ENCODE assay signal across 8 cellular contexts in the genomic region with DNA sequence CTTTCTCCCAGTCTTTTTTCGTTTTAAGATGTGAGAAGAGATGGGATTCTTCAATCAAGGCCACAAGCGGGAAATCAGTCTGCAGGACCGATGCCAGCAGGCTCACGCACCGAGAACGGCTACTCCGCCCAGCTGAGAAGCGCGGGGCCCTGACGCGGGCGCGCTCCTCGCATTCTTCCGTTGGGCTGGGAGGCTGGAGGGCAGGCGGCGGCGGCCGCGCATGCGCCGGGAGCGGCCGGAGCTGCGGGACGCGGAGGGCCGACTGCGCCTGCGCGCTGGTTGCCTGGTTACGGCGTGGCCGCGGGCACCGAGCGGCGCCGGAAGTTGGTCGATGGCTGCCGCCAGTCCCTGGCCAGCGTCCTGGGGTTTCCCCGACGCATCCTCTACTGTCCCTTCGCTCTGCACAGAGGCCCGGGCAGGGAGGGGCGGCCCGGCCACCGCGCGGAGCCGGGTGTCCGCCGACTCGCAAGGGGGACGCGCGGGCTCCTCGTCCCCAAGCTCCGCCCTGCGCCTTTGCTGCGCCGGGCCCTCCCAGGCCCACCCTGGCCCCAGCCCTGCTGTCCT. TPM values are rescaled to one million over a fixed set of nuclear protein-coding genes. Genes with fewer than 3 reads are reported as not detected.
DNase-seq lines count a peak whose midpoint lies in the region; ATAC-seq and TF ChIP-seq lines count a peak whose summit lies in the region.

No MANE protein-coding gene starts in this region.

- H3K27ac ChIP-seq in esophagus muscularis mucosa (replicated peaks in 1 of 4) (peak overlapping the region; percentile 91 to 100 (median 98)), muscle layer of duodenum (ENCODE audit: low read length) (peak overlapping the region; percentile 96)

- ATAC-seq in GM21619 (IDR thresholded peaks at IDR 0.05; ENCODE audit: unreplicated experiment) = peak; percentile 52
- ATAC-seq in activated T-cell treated with anti-CD3 and anti-CD28 coated beads, Interleukin-2, amount 50 U/mL, for 4 hours = peak; percentile 66 to 71

- intact Hi-C loops in esophagus muscularis mucosa (cut with DNase I) = loop anchor here (10.0 kb wide), 1 partner anchor 211 kb away; no protein-coding TSS in a partner anchor

- peak overlapping the region; percentile 90 to 98 (median 98) for H3K27ac Mint-ChIP-seq in IgD-negative memory B cell

- 0% methylated on average over 2 of the region's 63 CpGs for WGBS in esophagus muscularis mucosa

- TF ChIP-seq EP300 in esophagus muscularis mucosa (IDR thresholded peaks at IDR 0.05) = no peak

- H3K36me3 ChIP-seq in esophagus muscularis mucosa = peaks cover 0 to 13% (median 9%) of the 10 kb centered on the region in 4 donors
- peaks cover 0 to 9% of the 10 kb centered on the region in 2 donors for H3K36me3 ChIP-seq in muscle layer of duodenum (ENCODE audit: control insufficient read depth in 1 of 2, insufficient read depth in 2 of 2, low read length in 2 of 2)

- H3K27me3 ChIP-seq in esophagus muscularis mucosa (no peaks in the 10 kb centered on the region), muscle layer of duodenum (ENCODE audit: low read depth, low read length) (no peaks in the 10 kb centered on the region)

- H3K4me3 Mint-ChIP-seq in IgD-negative memory B cell = peak overlapping the region; percentile 91 to 99 (median 96)
- peak overlapping the region; percentile 88 for H3K4me3 Mint-ChIP-seq in activated T-cell treated with anti-CD3 and anti-CD28 coated beads, Interleukin-2, amount 50 U/mL, for 4 hours

- H3K4me1 Mint-ChIP-seq in IgD-negative memory B cell = peaks cover 18 to 26% (median 20%) of the 10 kb centered on the region in 3 donors
- peaks cover 32% of the 10 kb centered on the region for H3K4me1 Mint-ChIP-seq in activated T-cell treated with anti-CD3 and anti-CD28 coated beads, Interleukin-2, amount 50 U/mL, for 4 hours (ENCODE audit: low read depth)

- H3K36me3 Mint-ChIP-seq in IgD-negative memory B cell = no peaks in the 10 kb centered on the region
- peaks cover 5% of the 10 kb centered on the region for H3K36me3 Mint-ChIP-seq in activated T-cell treated with anti-CD3 and anti-CD28 coated beads, Interleukin-2, amount 50 U/mL, for 4 hours (ENCODE audit: insufficient read depth)

- no peaks in the 10 kb centered on the region for H3K9me3 Mint-ChIP-seq in IgD-negative memory B cell
- H3K9me3 Mint-ChIP-seq in activated T-cell treated with anti-CD3 and anti-CD28 coated beads, Interleukin-2, amount 50 U/mL, for 4 hours = no peaks in the 10 kb centered on the region

- H3K4me1 ChIP-seq in esophagus muscularis mucosa = peaks cover 26 to 50% (median 46%) of the 10 kb centered on the region in 4 donors
- H3K4me1 ChIP-seq in muscle layer of duodenum (ENCODE audit: control insufficient read depth in 1 of 2, insufficient read depth in 2 of 2, low read length in 2 of 2) = peaks cover 6 to 28% of the 10 kb centered on the region in 2 donors

- TF ChIP-seq POLR2A in esophagus muscularis mucosa (IDR thresholded peaks at IDR 0.05; ENCODE audit: low read depth) = no peak

- peak overlapping the region; percentile 67 to 99 (median 81) for H3K4me3 ChIP-seq in esophagus muscularis mucosa
- peak overlapping the region; percentile 57 to 78 for H3K4me3 ChIP-seq in muscle layer of duodenum (ENCODE audit: low read depth in 1 of 2, low read length in 2 of 2)

- no peaks in the 10 kb centered on the region for H3K27me3 Mint-ChIP-seq in IgD-negative memory B cell
- no peaks in the 10 kb centered on the region for H3K27me3 Mint-ChIP-seq in activated T-cell treated with anti-CD3 and anti-CD28 coated beads, Interleukin-2, amount 50 U/mL, for 4 hours (ENCODE audit: low read depth)

- H3K9me3 ChIP-seq in esophagus muscularis mucosa (no peaks in the 10 kb centered on the region), muscle layer of duodenum (ENCODE audit: control insufficient read depth in 1 of 2, low read length in 2 of 2) (no peaks in the 10 kb centered on the region)

- no peak for TF ChIP-seq CTCF in esophagus muscularis mucosa (IDR thresholded peaks at IDR 0.05)

- DNase-seq in DMS53 treated with DMSO at 0.1 percent for 48 hours (lab: John Stamatoyannopoulos, UW; ENCODE audit: unreplicated experiment) (peak; percentile 75), OCI-M2 (lab: John Stamatoyannopoulos, UW; ENCODE audit: unreplicated experiment) (peak; percentile 6), esophagus muscularis mucosa (ENCODE audit: extremely low spot score) (peak; percentile 96)
- DNase-seq in activated T-cell treated with anti-CD3 and anti-CD28 coated beads, Interleukin-2, amount 50 U/mL, for 4 hours = peak; percentile 92
- DNase-seq in stimulated activated CD8-positive, alpha-beta memory T cell treated with anti-CD3 and anti-CD28 coated beads, Interleukin-7, amount 100 ng/mL, for 24 hours (ENCODE audit: low read depth) = peak; percentile 91

RNA-seq across cellular contexts. Expression of a gene that starts 0.8 kb away (rescaled TPM):
- 30.1 TPM for polyA plus RNA-seq in IgD-negative memory B cell
- 10 to 100 TPM; 76.6 to 84.0 (median 78.9) TPM for total RNA-seq in activated T-cell treated with anti-CD3 and anti-CD28 coated beads, Interleukin-2, amount 50 U/mL, for 4 hours
- total RNA-seq in esophagus muscularis mucosa = 10 to 100 TPM; 43.2 to 62.3 (median 51.3) TPM

RNA-seq across cellular contexts. Expression of a gene that starts 44.0 kb away (rescaled TPM):
- polyA plus RNA-seq in IgD-negative memory B cell = 6.9 TPM
- total RNA-seq in activated T-cell treated with anti-CD3 and anti-CD28 coated beads, Interleukin-2, amount 50 U/mL, for 4 hours = 10 to 100 TPM; 20.7 to 25.2 (median 22.5) TPM
- 10 to 100 TPM in 2 of 4 donors, 1 to 10 TPM in 2; 8.4 to 17.1 (median 12.5) TPM for total RNA-seq in esophagus muscularis mucosa

Comparison
In these comparisons a context has a peak if more than half of its experiments do, and no peak if none do; other contexts are left out.
1. Peak in every context shown above with its lines: DNase-seq, ATAC-seq, H3K4me3 ChIP-seq and H3K27ac ChIP-seq.
2. DNase-seq: peak in every context shown above with its lines; median percentile 96 in esophagus muscularis mucosa; 92 in activated T-cell treated with anti-CD3 and anti-CD28 coated beads, Interleukin-2, amount 50 U/mL, for 4 hours; 91 in stimulated activated CD8-positive, alpha-beta memory T cell treated with anti-CD3 and anti-CD28 coated beads, Interleukin-7, amount 100 ng/mL, for 24 hours; 75 in DMS53 treated with DMSO at 0.1 percent for 48 hours; 6 in OCI-M2.